1 cellular context compared by ENCODE assay signal in the genomic region with DNA sequence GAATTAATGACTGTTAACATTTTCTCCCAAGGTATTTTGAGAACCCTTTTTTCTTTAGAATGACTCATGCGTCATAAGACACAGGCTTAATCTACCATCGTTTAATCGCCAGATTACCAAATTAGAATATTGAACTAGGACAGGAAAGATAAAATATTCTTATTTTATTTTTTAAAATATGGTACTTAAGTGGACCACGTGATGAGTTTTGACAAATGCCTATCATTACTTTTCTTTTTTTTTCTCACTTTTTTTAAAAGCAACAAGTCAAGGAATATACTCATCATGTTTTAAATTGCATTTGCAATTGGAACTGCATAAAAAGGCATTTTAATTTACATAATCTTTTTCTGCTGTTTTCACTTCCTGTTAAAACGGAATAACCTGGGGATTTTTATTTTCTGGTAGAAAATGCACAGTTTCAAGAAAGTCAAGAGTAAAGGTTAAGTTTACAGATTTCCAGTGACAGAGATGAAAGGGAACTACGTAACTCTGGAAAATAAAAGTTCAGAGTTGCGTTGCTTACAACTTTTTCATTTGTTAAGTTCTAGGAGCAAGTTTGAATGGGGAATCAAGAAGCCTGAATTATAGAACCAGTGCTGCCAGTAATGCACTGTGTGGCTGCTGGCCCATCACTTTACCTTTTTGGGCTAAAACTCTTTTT.
TF ChIP-seq lines count a peak whose summit lies in the region.

No MANE protein-coding gene starts in this region.

TF ChIP-seq in HepG2, 621 proteins besides CTCF, POLR2A, EP300 and RAD21 (continued from another document and continues in another):
- TF ChIP-seq, protein P1, sequence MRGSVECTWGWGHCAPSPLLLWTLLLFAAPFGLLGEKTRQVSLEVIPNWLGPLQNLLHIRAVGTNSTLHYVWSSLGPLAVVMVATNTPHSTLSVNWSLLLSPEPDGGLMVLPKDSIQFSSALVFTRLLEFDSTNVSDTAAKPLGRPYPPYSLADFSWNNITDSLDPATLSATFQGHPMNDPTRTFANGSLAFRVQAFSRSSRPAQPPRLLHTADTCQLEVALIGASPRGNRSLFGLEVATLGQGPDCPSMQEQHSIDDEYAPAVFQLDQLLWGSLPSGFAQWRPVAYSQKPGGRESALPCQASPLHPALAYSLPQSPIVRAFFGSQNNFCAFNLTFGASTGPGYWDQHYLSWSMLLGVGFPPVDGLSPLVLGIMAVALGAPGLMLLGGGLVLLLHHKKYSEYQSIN (CRISPR knock-in tag; IDR thresholded peaks at IDR 0.05; ENCODE audit: borderline replicate concordance) = no peak
- TF ChIP-seq CHCHD3 (CRISPR knock-in tag; IDR thresholded peaks at IDR 0.05) = no peak
- TF ChIP-seq NAIF1 (CRISPR knock-in tag; IDR thresholded peaks at IDR 0.05; ENCODE audit: borderline replicate concordance) = 0 out of 2 replicates have a peak, but pooled peaks have one; percentile 8
- TF ChIP-seq GATAD2A (CRISPR knock-in tag; IDR thresholded peaks at IDR 0.05) = peak; percentile 43; the same call in 1 of the 2 replicates
- TF ChIP-seq RARA (CRISPR knock-in tag; IDR thresholded peaks at IDR 0.05) = peak; percentile 70
- TF ChIP-seq SMAD1 (CRISPR knock-in tag; IDR thresholded peaks at IDR 0.05; ENCODE audit: borderline replicate concordance, low read depth) = no peak
- TF ChIP-seq SP4 (CRISPR knock-in tag; IDR thresholded peaks at IDR 0.05) = no peak
- TF ChIP-seq, protein P2, sequence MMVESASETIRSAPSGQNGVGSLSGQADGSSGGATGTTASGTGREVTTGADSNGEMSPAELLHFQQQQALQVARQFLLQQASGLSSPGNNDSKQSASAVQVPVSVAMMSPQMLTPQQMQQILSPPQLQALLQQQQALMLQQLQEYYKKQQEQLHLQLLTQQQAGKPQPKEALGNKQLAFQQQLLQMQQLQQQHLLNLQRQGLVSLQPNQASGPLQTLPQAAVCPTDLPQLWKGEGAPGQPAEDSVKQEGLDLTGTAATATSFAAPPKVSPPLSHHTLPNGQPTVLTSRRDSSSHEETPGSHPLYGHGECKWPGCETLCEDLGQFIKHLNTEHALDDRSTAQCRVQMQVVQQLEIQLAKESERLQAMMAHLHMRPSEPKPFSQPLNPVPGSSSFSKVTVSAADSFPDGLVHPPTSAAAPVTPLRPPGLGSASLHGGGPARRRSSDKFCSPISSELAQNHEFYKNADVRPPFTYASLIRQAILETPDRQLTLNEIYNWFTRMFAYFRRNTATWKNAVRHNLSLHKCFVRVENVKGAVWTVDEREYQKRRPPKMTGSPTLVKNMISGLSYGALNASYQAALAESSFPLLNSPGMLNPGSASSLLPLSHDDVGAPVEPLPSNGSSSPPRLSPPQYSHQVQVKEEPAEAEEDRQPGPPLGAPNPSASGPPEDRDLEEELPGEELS (CRISPR knock-in tag; IDR thresholded peaks at IDR 0.05) = peak; percentile 46; the same call in 1 of the 2 replicates
- no peak for TF ChIP-seq NFKB2 (CRISPR knock-in tag; IDR thresholded peaks at IDR 0.05; ENCODE audit: borderline replicate concordance)
- no peak for TF ChIP-seq HOXD1 (CRISPR knock-in tag; IDR thresholded peaks at IDR 0.05)
- peak; percentile 72; the same call in 1 of the 2 replicates for TF ChIP-seq SOX5 (CRISPR knock-in tag; IDR thresholded peaks at IDR 0.05; ENCODE audit: borderline replicate concordance)
- TF ChIP-seq ZNF816 (CRISPR knock-in tag; IDR thresholded peaks at IDR 0.05; ENCODE audit: borderline replicate concordance) = no peak; the same call in 1 of the 2 replicates
- TF ChIP-seq TGIF2 (CRISPR knock-in tag; IDR thresholded peaks at IDR 0.05) = no peak
- TF ChIP-seq, protein P3, sequence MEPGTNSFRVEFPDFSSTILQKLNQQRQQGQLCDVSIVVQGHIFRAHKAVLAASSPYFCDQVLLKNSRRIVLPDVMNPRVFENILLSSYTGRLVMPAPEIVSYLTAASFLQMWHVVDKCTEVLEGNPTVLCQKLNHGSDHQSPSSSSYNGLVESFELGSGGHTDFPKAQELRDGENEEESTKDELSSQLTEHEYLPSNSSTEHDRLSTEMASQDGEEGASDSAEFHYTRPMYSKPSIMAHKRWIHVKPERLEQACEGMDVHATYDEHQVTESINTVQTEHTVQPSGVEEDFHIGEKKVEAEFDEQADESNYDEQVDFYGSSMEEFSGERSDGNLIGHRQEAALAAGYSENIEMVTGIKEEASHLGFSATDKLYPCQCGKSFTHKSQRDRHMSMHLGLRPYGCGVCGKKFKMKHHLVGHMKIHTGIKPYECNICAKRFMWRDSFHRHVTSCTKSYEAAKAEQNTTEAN (CRISPR knock-in tag; conservative IDR thresholded peaks at IDR 0.05) = 0 out of 2 replicates have a peak, but pooled peaks have one; percentile 21
- no peak for TF ChIP-seq ZNF343 (CRISPR knock-in tag; IDR thresholded peaks at IDR 0.05)
- TF ChIP-seq, protein P4, sequence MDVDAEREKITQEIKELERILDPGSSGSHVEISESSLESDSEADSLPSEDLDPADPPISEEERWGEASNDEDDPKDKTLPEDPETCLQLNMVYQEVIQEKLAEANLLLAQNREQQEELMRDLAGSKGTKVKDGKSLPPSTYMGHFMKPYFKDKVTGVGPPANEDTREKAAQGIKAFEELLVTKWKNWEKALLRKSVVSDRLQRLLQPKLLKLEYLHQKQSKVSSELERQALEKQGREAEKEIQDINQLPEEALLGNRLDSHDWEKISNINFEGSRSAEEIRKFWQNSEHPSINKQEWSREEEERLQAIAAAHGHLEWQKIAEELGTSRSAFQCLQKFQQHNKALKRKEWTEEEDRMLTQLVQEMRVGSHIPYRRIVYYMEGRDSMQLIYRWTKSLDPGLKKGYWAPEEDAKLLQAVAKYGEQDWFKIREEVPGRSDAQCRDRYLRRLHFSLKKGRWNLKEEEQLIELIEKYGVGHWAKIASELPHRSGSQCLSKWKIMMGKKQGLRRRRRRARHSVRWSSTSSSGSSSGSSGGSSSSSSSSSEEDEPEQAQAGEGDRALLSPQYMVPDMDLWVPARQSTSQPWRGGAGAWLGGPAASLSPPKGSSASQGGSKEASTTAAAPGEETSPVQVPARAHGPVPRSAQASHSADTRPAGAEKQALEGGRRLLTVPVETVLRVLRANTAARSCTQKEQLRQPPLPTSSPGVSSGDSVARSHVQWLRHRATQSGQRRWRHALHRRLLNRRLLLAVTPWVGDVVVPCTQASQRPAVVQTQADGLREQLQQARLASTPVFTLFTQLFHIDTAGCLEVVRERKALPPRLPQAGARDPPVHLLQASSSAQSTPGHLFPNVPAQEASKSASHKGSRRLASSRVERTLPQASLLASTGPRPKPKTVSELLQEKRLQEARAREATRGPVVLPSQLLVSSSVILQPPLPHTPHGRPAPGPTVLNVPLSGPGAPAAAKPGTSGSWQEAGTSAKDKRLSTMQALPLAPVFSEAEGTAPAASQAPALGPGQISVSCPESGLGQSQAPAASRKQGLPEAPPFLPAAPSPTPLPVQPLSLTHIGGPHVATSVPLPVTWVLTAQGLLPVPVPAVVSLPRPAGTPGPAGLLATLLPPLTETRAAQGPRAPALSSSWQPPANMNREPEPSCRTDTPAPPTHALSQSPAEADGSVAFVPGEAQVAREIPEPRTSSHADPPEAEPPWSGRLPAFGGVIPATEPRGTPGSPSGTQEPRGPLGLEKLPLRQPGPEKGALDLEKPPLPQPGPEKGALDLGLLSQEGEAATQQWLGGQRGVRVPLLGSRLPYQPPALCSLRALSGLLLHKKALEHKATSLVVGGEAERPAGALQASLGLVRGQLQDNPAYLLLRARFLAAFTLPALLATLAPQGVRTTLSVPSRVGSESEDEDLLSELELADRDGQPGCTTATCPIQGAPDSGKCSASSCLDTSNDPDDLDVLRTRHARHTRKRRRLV (CRISPR knock-in tag; IDR thresholded peaks at IDR 0.05) = no peak
- peak; percentile 65; the same call in 1 of the 2 replicates for TF ChIP-seq ZKSCAN8 (CRISPR knock-in tag; IDR thresholded peaks at IDR 0.05; ENCODE audit: borderline replicate concordance)
- TF ChIP-seq, protein P5, sequence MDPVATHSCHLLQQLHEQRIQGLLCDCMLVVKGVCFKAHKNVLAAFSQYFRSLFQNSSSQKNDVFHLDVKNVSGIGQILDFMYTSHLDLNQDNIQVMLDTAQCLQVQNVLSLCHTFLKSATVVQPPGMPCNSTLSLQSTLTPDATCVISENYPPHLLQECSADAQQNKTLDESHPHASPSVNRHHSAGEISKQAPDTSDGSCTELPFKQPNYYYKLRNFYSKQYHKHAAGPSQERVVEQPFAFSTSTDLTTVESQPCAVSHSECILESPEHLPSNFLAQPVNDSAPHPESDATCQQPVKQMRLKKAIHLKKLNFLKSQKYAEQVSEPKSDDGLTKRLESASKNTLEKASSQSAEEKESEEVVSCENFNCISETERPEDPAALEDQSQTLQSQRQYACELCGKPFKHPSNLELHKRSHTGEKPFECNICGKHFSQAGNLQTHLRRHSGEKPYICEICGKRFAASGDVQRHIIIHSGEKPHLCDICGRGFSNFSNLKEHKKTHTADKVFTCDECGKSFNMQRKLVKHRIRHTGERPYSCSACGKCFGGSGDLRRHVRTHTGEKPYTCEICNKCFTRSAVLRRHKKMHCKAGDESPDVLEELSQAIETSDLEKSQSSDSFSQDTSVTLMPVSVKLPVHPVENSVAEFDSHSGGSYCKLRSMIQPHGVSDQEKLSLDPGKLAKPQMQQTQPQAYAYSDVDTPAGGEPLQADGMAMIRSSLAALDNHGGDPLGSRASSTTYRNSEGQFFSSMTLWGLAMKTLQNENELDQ (CRISPR knock-in tag; IDR thresholded peaks at IDR 0.05; ENCODE audit: borderline replicate concordance) = no peak
- no peak for TF ChIP-seq ZNF446 (CRISPR knock-in tag; IDR thresholded peaks at IDR 0.05)
- TF ChIP-seq, protein P6, sequence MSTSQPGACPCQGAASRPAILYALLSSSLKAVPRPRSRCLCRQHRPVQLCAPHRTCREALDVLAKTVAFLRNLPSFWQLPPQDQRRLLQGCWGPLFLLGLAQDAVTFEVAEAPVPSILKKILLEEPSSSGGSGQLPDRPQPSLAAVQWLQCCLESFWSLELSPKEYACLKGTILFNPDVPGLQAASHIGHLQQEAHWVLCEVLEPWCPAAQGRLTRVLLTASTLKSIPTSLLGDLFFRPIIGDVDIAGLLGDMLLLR (CRISPR knock-in tag; IDR thresholded peaks at IDR 0.05) = no peak
- TF ChIP-seq ZBTB42 (CRISPR knock-in tag; IDR thresholded peaks at IDR 0.05) = no peak
- peak; percentile 44; the same call in 1 of the 2 replicates for TF ChIP-seq HNF4A (CRISPR knock-in tag; IDR thresholded peaks at IDR 0.05)
- no peak for TF ChIP-seq U2AF1 (optimal IDR thresholded peaks at IDR 0.05; ENCODE audit: low read depth, low read length)
- TF ChIP-seq FOXO1 (CRISPR knock-in tag; IDR thresholded peaks at IDR 0.05) = no peak
- no peak for TF ChIP-seq TOE1 (CRISPR knock-in tag; IDR thresholded peaks at IDR 0.05)
- 0 out of 2 replicates have a peak, but pooled peaks have one; percentile 26 for TF ChIP-seq MEF2D (CRISPR knock-in tag; IDR thresholded peaks at IDR 0.05)
- TF ChIP-seq FOXP1 (IDR thresholded peaks at IDR 0.05) = no peak
- peak; percentile 50; the same call in 1 of the 2 replicates for TF ChIP-seq FOXP1 (CRISPR knock-in tag; IDR thresholded peaks at IDR 0.05)
- no peak for TF ChIP-seq MIXL1 (CRISPR knock-in tag; IDR thresholded peaks at IDR 0.05)
- no peak for TF ChIP-seq TEAD2 (CRISPR knock-in tag; IDR thresholded peaks at IDR 0.05)
- TF ChIP-seq KLF6 (CRISPR knock-in tag; IDR thresholded peaks at IDR 0.05) = no peak
- TF ChIP-seq, protein P7, sequence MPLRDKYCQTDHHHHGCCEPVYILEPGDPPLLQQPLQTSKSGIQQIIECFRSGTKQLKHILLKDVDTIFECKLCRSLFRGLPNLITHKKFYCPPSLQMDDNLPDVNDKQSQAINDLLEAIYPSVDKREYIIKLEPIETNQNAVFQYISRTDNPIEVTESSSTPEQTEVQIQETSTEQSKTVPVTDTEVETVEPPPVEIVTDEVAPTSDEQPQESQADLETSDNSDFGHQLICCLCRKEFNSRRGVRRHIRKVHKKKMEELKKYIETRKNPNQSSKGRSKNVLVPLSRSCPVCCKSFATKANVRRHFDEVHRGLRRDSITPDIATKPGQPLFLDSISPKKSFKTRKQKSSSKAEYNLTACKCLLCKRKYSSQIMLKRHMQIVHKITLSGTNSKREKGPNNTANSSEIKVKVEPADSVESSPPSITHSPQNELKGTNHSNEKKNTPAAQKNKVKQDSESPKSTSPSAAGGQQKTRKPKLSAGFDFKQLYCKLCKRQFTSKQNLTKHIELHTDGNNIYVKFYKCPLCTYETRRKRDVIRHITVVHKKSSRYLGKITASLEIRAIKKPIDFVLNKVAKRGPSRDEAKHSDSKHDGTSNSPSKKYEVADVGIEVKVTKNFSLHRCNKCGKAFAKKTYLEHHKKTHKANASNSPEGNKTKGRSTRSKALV (CRISPR knock-in tag; IDR thresholded peaks at IDR 0.05) = no peak
- TF ChIP-seq ZNF331 (CRISPR knock-in tag; IDR thresholded peaks at IDR 0.05) = peak; percentile 7; the same call in 1 of the 2 replicates
- TF ChIP-seq ZNF136 (CRISPR knock-in tag; IDR thresholded peaks at IDR 0.05; ENCODE audit: low read depth) = 0 out of 2 replicates have a peak, but pooled peaks have one; percentile 36
- TF ChIP-seq ZNF230 (CRISPR knock-in tag; IDR thresholded peaks at IDR 0.05) = no peak
- TF ChIP-seq HOXA5 (CRISPR knock-in tag; IDR thresholded peaks at IDR 0.05) = no peak
- no peak for TF ChIP-seq ERF (CRISPR knock-in tag; IDR thresholded peaks at IDR 0.05)
- TF ChIP-seq FOXC1 (CRISPR knock-in tag; IDR thresholded peaks at IDR 0.05; ENCODE audit: borderline replicate concordance) = no peak
- no peak for TF ChIP-seq ZNF644 (CRISPR knock-in tag; IDR thresholded peaks at IDR 0.05; ENCODE audit: low read depth)
- TF ChIP-seq HOXA7 (CRISPR knock-in tag; IDR thresholded peaks at IDR 0.05) = no peak
- TF ChIP-seq, protein P8, sequence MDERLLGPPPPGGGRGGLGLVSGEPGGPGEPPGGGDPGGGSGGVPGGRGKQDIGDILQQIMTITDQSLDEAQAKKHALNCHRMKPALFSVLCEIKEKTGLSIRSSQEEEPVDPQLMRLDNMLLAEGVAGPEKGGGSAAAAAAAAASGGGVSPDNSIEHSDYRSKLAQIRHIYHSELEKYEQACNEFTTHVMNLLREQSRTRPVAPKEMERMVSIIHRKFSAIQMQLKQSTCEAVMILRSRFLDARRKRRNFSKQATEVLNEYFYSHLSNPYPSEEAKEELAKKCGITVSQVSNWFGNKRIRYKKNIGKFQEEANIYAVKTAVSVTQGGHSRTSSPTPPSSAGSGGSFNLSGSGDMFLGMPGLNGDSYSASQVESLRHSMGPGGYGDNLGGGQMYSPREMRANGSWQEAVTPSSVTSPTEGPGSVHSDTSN (CRISPR knock-in tag; IDR thresholded peaks at IDR 0.05) = no peak
- no peak for TF ChIP-seq NONO (IDR thresholded peaks at IDR 0.05)
- TF ChIP-seq NONO (CRISPR knock-in tag; conservative IDR thresholded peaks at IDR 0.05) = no peak
- TF ChIP-seq ZFX (CRISPR knock-in tag; IDR thresholded peaks at IDR 0.05; ENCODE audit: low read depth) = no peak
- TF ChIP-seq TMF1 (CRISPR knock-in tag; IDR thresholded peaks at IDR 0.05; ENCODE audit: low read depth) = no peak
- no peak for TF ChIP-seq ZNF556 (CRISPR knock-in tag; IDR thresholded peaks at IDR 0.05; ENCODE audit: borderline replicate concordance)
- TF ChIP-seq PAF1 (CRISPR knock-in tag; IDR thresholded peaks at IDR 0.05) = no peak
- TF ChIP-seq ZNF441 (CRISPR knock-in tag; IDR thresholded peaks at IDR 0.05; ENCODE audit: borderline replicate concordance) = no peak
- TF ChIP-seq MED1 (CRISPR knock-in tag; IDR thresholded peaks at IDR 0.05) = peak; percentile 64
- no peak for TF ChIP-seq RBFOX2 (IDR thresholded peaks at IDR 0.05; ENCODE audit: low read depth, low read length)
- TF ChIP-seq ONECUT2 (CRISPR knock-in tag; IDR thresholded peaks at IDR 0.05) = no peak
- TF ChIP-seq ZNF761 (CRISPR knock-in tag; conservative IDR thresholded peaks at IDR 0.05) = no peak
- no peak for TF ChIP-seq ZKSCAN5 (CRISPR knock-in tag; IDR thresholded peaks at IDR 0.05)
- TF ChIP-seq MEIS1 (CRISPR knock-in tag; IDR thresholded peaks at IDR 0.05; ENCODE audit: borderline replicate concordance) = no peak
